Comparison of ENCODE assay signal across 8 cellular contexts in the genomic region with DNA sequence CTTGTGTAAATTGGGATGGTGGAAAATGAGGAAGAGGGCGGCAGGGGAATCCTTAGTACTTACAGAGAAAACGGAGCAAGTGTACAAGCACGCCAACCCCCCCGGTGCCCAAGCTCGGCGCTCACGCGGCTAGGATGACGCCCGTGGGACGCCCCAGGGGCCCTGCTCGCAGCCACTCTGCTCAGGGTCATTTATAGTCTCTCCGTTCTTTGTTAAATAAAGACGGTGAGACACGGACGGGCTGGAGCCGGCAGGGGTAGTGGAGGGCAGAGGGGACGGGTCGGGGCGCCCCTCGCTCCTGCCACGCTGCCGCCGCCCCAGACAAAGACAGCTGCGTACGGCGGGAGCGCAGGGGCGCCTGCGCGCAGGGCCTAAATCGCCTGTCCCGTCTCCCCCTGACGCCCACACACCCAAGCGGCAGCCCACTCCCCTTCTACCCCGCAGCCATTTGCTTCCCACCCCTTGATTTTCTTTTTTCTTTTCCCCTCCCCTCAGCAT. TPM values are rescaled to one million over a fixed set of nuclear protein-coding genes. Genes with fewer than 3 reads are reported as not detected.
A peak's percentile ranks its signal among the peaks of the same experiment; 100 is the strongest.
DNase-seq lines count a peak whose midpoint lies in the region; ATAC-seq and TF ChIP-seq lines count a peak whose summit lies in the region.

No MANE protein-coding gene starts in this region.

- peak overlapping the region; percentile 100 for H3K27ac Mint-ChIP-seq in glutamatergic neuron (ENCODE audit: unreplicated experiment)

- H3K27me3 Mint-ChIP-seq in glutamatergic neuron (ENCODE audit: unreplicated experiment), result peaks cover 23% of the 10 kb centered on the region

- H3K9me3 Mint-ChIP-seq in glutamatergic neuron (ENCODE audit: unreplicated experiment), result peaks cover 19% of the 10 kb centered on the region

- peaks cover 25% of the 10 kb centered on the region for H3K4me1 Mint-ChIP-seq in glutamatergic neuron (ENCODE audit: low read depth, unreplicated experiment)

- DNase-seq in EL (peak; percentile 42), RPMI7951 (ENCODE audit: low read depth) (peak; percentile 57), glutamatergic neuron (peak; percentile 74), occipital lobe (lab: John Stamatoyannopoulos, UW) (peak; percentile 58), NCI-H2196 treated with DMSO at 0.1 percent for 48 hours (lab: John Stamatoyannopoulos, UW; ENCODE audit: unreplicated experiment) (no peak), NCI-H446 (lab: John Stamatoyannopoulos, UW) (no peak)
- DNase-seq in activated naive CD4-positive, alpha-beta T cell treated with anti-CD3 and anti-CD28 coated beads, Interleukin-2, amount 50 U/mL, for 16 hours, result peak; percentile 70

- peak overlapping the region; percentile 100 for H3K4me3 Mint-ChIP-seq in glutamatergic neuron (ENCODE audit: unreplicated experiment)

- peak; percentile 38 for ATAC-seq in HG02763 (IDR thresholded peaks at IDR 0.05; ENCODE audit: unreplicated experiment)

- TF ChIP-seq CTCF in glutamatergic neuron (IDR thresholded peaks at IDR 0.05; ENCODE audit: partially characterized antibody, unreplicated experiment), result no peak

- no peaks in the 10 kb centered on the region for H3K36me3 Mint-ChIP-seq in glutamatergic neuron (ENCODE audit: unreplicated experiment)

RNA-seq across cellular contexts. Expression of a gene that starts 37.8 kb away (rescaled TPM):
- 46.0 and 46.7 TPM in 2 replicates for total RNA-seq in RPMI7951 (2014; rRNA removed; shearing (Covaris generic))
- total RNA-seq in glutamatergic neuron (ENCODE audit: unreplicated experiment) (301 TPM), occipital lobe (22.0 TPM)

Comparison
In these comparisons a context has a peak if more than half of its experiments do, and no peak if none do; other contexts are left out.
1. DNase-seq: peak in EL (single experiment), RPMI7951 (single experiment), activated naive CD4-positive, alpha-beta T cell treated with anti-CD3 and anti-CD28 coated beads, Interleukin-2, amount 50 U/mL, for 16 hours (single experiment), glutamatergic neuron (single experiment) and occipital lobe (single experiment); none in NCI-H2196 treated with DMSO at 0.1 percent for 48 hours (single experiment) and NCI-H446 (0 of 2).